Comparison of ENCODE assay signal across 9 cellular contexts in the genomic region with DNA sequence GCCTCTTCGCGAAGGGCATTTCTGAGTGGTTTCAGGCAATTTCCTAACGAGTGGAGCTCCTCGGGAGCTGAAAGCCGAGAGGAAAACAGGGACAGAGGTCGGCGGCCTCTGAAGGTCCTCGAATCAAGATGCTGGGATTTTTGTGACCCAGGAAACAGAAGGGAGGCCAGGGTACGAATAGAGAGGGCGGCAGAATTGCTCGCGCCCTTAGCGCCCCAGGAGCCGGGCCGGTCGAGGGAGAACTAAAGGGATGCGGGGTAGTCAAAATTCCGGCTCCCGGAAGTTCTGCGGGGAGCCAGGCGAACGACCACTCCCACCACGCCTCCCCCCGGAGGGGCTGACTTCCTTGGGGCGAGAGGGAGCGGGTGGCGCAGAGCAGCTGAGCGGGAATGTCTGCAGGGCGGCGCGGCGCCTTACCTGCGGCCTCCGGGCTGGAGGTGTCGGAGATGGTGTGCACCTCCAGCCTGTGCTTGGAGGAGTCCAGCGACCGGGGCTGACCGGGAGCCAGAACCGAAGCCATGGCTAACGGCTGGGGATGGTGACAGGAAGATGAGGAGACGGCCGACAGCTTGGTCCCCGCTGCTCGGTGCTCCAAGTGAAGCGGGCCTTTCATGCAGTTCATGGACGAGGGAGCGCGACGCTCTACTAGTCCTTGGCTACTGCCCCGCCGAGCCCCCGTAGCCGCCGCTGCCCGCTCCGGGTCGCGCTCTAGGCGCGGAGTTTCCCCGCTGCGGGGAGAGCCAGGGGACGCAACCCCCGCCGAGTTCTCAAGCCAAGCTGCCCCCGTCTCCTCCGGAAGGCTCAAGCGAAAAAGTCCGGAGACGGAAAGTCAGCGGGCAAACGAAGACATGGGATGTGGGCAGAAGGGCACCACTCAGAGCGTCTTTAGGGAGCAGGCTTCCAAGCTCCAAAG. TPM values are rescaled to one million over a fixed set of nuclear protein-coding genes. Genes with fewer than 3 reads are reported as not detected.
DNase-seq lines count a peak whose midpoint lies in the region; ATAC-seq lines count a peak whose summit lies in the region.
"Had no signal": no experiment of that assay in that cellular context is flagged by ENCODE, and none has a peak within 500 bp of the region (broad histone marks: within the 10 kb centered on the region; RNA-seq: fewer than 3 reads in every experiment).

No MANE protein-coding gene starts in this region.

- H3K9me3 Mint-ChIP-seq in activated CD4-positive, alpha-beta T cell treated with anti-CD3 and anti-CD28 coated beads for 36 hours (ENCODE audit: low read depth), result no peaks in the 10 kb centered on the region
- H3K9me3 Mint-ChIP-seq in activated naive CD4-positive, alpha-beta T cell treated with anti-CD3 and anti-CD28 coated beads, Interleukin-2, amount 50 U/mL, for 24 hours, result peaks cover 22% of the 10 kb centered on the region

- no peak overlapping the region for H3K27ac ChIP-seq in subcutaneous abdominal adipose tissue (ENCODE audit: low read depth, low read length)
- H3K27ac ChIP-seq: C4-2B had no signal

- peak overlapping the region in 3 of 5 donors; percentile 23 to 77 (median 46) for H3K9ac ChIP-seq in subcutaneous abdominal adipose tissue (ENCODE audit: low read length in 5 of 5)

- H3K36me3 Mint-ChIP-seq in activated CD4-positive, alpha-beta T cell treated with anti-CD3 and anti-CD28 coated beads for 36 hours (ENCODE audit: low read depth), result peaks cover 6% of the 10 kb centered on the region
- H3K36me3 Mint-ChIP-seq in activated naive CD4-positive, alpha-beta T cell treated with anti-CD3 and anti-CD28 coated beads, Interleukin-2, amount 50 U/mL, for 24 hours, result peaks cover 3% of the 10 kb centered on the region

- peak overlapping the region; percentile 56 for H3K4me3 ChIP-seq in iPS-18c (ENCODE audit: insufficient read depth, low read depth, low read length)
- H3K4me3 ChIP-seq in subcutaneous abdominal adipose tissue (ENCODE audit: low read depth in 1 of 5, low read length in 5 of 5), result peak overlapping the region; percentile 47 to 82 (median 75)

- peaks cover 88% of the 10 kb centered on the region for H3K27me3 Mint-ChIP-seq in activated CD4-positive, alpha-beta T cell treated with anti-CD3 and anti-CD28 coated beads for 36 hours
- H3K27me3 Mint-ChIP-seq in activated naive CD4-positive, alpha-beta T cell treated with anti-CD3 and anti-CD28 coated beads, Interleukin-2, amount 50 U/mL, for 24 hours, result peaks cover 73% of the 10 kb centered on the region

- peaks cover 43% of the 10 kb centered on the region for H3K4me1 Mint-ChIP-seq in activated CD4-positive, alpha-beta T cell treated with anti-CD3 and anti-CD28 coated beads for 36 hours
- peaks cover 35% of the 10 kb centered on the region for H3K4me1 Mint-ChIP-seq in activated naive CD4-positive, alpha-beta T cell treated with anti-CD3 and anti-CD28 coated beads, Interleukin-2, amount 50 U/mL, for 24 hours

- POLR2A ChIA-PET in activated CD4-positive, alpha-beta T cell treated with anti-CD3 and anti-CD28 coated beads for 36 hours (lab: Charles Lee), result interaction anchor here (0.6 kb wide), 2 partner anchors 10 to 11 kb away, joined by 3 read pairs; no protein-coding TSS in a partner anchor

- H3K27me3 ChIP-seq in subcutaneous abdominal adipose tissue (ENCODE audit: control insufficient read depth in 5 of 5, insufficient read depth in 4 of 5, low read length in 5 of 5), result peaks cover 6 to 68% (median 48%) of the 10 kb centered on the region in 5 donors

- DNase-seq in activated CD4-positive, alpha-beta T cell treated with anti-CD3 and anti-CD28 coated beads for 36 hours, result no peak
- no peak for DNase-seq in activated CD4-positive, alpha-beta T cell treated with anti-CD3 and anti-CD28 coated beads, Interleukin-2, amount 50 U/mL, for 48 hours
- no peak for DNase-seq in stimulated activated CD4-positive, alpha-beta T cell treated with anti-CD3 and anti-CD28 coated beads, Interleukin-15, amount 100 ng/mL, for 24 hours
- no peak for DNase-seq in superior temporal gyrus (ENCODE audit: extremely low spot score)

- H3K4me3 Mint-ChIP-seq in activated CD4-positive, alpha-beta T cell treated with anti-CD3 and anti-CD28 coated beads for 36 hours, result peak overlapping the region; percentile 57
- peak overlapping the region; percentile 58 for H3K4me3 Mint-ChIP-seq in activated naive CD4-positive, alpha-beta T cell treated with anti-CD3 and anti-CD28 coated beads, Interleukin-2, amount 50 U/mL, for 24 hours

- peaks cover 0 to 37% (median 27%) of the 10 kb centered on the region in 5 donors for H3K4me1 ChIP-seq in subcutaneous abdominal adipose tissue (ENCODE audit: control insufficient read depth in 5 of 5, insufficient read depth in 5 of 5, low read length in 5 of 5)

- intact Hi-C loops in activated CD4-positive, alpha-beta T cell treated with anti-CD3 and anti-CD28 coated beads for 36 hours (cut with DNase I, micrococcal nuclease), result loop anchor here in 1 of 2 experiments (5.0 kb wide), 1 partner anchor 1900 kb away; no protein-coding TSS in a partner anchor

- H3K9me3 ChIP-seq in iPS-18c (ENCODE audit: control insufficient read depth, insufficient read depth, low read length), result peaks cover 7% of the 10 kb centered on the region
- H3K9me3 ChIP-seq in subcutaneous abdominal adipose tissue (ENCODE audit: control insufficient read depth in 5 of 5, low read length in 5 of 5), result peaks cover 0 to 2% (median 0%) of the 10 kb centered on the region in 5 donors

- ATAC-seq in activated CD4-positive, alpha-beta T cell treated with anti-CD3 and anti-CD28 coated beads for 36 hours, result no peak
- no peak for ATAC-seq in HG02885 (IDR thresholded peaks at IDR 0.05; ENCODE audit: poor library complexity, unreplicated experiment)

- peak overlapping the region; percentile 41 for H3K27ac Mint-ChIP-seq in activated CD4-positive, alpha-beta T cell treated with anti-CD3 and anti-CD28 coated beads for 36 hours
- H3K27ac Mint-ChIP-seq in activated naive CD4-positive, alpha-beta T cell treated with anti-CD3 and anti-CD28 coated beads, Interleukin-2, amount 50 U/mL, for 24 hours, result no peak overlapping the region

- H3K36me3 ChIP-seq in subcutaneous abdominal adipose tissue (ENCODE audit: control insufficient read depth in 5 of 5, insufficient read depth in 5 of 5, low read length in 5 of 5), result peaks cover 0 to 4% (median 0%) of the 10 kb centered on the region in 5 donors

- CTCF ChIA-PET in activated CD4-positive, alpha-beta T cell treated with anti-CD3 and anti-CD28 coated beads for 36 hours (lab: Charles Lee), result interaction anchor here (0.6 to 1.1 kb wide), 2 partner anchors 28 to 30 kb away, joined by 3 to 4 read pairs; no protein-coding TSS in a partner anchor

RNA-seq across cellular contexts. Expression of gene PITX2, which starts 0.8 kb away (rescaled TPM):
- under 1 TPM in 1 of 2 experiments, not detected in 1; 0.09 TPM for total RNA-seq in activated CD4-positive, alpha-beta T cell treated with anti-CD3 and anti-CD28 coated beads for 36 hours
